Comparison of ENCODE assay signal across 3 cellular contexts in the genomic region with DNA sequence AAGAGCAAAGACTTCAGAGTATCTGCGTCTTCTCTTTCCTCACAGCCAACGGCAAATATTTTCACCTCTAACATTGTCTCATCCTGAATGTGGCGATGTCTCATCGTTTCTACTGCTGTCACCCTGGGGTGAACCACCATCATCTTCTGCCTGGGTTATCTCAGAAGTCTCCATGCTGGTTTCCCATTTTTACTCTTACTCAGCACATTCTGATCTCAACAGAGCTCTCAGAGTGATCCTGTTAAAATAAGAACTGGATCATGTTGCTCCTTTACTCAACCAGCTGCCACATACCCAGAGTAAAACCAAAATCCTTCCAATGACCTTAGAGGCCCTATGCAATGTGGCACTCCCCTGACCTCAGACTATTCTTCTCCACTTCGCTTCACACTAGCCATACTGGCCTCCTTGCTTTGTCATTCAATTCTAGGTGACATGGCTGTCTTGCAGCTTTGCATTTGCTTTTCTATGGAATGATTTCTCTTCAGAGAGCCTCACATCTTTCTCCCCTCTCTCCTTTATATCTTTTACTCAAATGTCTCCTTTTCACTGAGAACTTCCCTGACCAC.
A peak's percentile ranks its signal among the peaks of the same experiment; 100 is the strongest.
TF ChIP-seq lines count a peak whose summit lies in the region.

No MANE protein-coding gene starts in this region.

TF ChIP-seq in IMR-90, 13 proteins besides CTCF, POLR2A, EP300 and RAD21:
- no peak for TF ChIP-seq MAZ (IDR thresholded peaks at IDR 0.05; ENCODE audit: borderline replicate concordance, low read depth, low read length)
- TF ChIP-seq MAFK (IDR thresholded peaks at IDR 0.05; ENCODE audit: low read depth, low read length): peak; percentile 41
- no peak for TF ChIP-seq BHLHE40 (IDR thresholded peaks at IDR 0.05; ENCODE audit: low read depth, low read length)
TF ChIP-seq in IMR-90: peak in this region for 1.

TF ChIP-seq in WTC11, 78 proteins besides CTCF, POLR2A, EP300 and RAD21:
- TF ChIP-seq CBFB (CRISPR knock-in tag; IDR thresholded peaks at IDR 0.05; ENCODE audit: low read depth): no peak
- no peak for TF ChIP-seq NR2C2 (CRISPR knock-in tag; IDR thresholded peaks at IDR 0.05)
- no peak for TF ChIP-seq ZNF138 (CRISPR knock-in tag; conservative IDR thresholded peaks at IDR 0.05)
- TF ChIP-seq, protein P1, sequence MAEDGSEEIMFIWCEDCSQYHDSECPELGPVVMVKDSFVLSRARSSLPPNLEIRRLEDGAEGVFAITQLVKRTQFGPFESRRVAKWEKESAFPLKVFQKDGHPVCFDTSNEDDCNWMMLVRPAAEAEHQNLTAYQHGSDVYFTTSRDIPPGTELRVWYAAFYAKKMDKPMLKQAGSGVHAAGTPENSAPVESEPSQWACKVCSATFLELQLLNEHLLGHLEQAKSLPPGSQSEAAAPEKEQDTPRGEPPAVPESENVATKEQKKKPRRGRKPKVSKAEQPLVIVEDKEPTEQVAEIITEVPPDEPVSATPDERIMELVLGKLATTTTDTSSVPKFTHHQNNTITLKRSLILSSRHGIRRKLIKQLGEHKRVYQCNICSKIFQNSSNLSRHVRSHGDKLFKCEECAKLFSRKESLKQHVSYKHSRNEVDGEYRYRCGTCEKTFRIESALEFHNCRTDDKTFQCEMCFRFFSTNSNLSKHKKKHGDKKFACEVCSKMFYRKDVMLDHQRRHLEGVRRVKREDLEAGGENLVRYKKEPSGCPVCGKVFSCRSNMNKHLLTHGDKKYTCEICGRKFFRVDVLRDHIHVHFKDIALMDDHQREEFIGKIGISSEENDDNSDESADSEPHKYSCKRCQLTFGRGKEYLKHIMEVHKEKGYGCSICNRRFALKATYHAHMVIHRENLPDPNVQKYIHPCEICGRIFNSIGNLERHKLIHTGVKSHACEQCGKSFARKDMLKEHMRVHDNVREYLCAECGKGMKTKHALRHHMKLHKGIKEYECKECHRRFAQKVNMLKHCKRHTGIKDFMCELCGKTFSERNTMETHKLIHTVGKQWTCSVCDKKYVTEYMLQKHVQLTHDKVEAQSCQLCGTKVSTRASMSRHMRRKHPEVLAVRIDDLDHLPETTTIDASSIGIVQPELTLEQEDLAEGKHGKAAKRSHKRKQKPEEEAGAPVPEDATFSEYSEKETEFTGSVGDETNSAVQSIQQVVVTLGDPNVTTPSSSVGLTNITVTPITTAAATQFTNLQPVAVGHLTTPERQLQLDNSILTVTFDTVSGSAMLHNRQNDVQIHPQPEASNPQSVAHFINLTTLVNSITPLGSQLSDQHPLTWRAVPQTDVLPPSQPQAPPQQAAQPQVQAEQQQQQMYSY (CRISPR knock-in tag; IDR thresholded peaks at IDR 0.05): no peak
- no peak for TF ChIP-seq ZNF263 (CRISPR knock-in tag; IDR thresholded peaks at IDR 0.05; ENCODE audit: low read depth)
- TF ChIP-seq, protein P2, sequence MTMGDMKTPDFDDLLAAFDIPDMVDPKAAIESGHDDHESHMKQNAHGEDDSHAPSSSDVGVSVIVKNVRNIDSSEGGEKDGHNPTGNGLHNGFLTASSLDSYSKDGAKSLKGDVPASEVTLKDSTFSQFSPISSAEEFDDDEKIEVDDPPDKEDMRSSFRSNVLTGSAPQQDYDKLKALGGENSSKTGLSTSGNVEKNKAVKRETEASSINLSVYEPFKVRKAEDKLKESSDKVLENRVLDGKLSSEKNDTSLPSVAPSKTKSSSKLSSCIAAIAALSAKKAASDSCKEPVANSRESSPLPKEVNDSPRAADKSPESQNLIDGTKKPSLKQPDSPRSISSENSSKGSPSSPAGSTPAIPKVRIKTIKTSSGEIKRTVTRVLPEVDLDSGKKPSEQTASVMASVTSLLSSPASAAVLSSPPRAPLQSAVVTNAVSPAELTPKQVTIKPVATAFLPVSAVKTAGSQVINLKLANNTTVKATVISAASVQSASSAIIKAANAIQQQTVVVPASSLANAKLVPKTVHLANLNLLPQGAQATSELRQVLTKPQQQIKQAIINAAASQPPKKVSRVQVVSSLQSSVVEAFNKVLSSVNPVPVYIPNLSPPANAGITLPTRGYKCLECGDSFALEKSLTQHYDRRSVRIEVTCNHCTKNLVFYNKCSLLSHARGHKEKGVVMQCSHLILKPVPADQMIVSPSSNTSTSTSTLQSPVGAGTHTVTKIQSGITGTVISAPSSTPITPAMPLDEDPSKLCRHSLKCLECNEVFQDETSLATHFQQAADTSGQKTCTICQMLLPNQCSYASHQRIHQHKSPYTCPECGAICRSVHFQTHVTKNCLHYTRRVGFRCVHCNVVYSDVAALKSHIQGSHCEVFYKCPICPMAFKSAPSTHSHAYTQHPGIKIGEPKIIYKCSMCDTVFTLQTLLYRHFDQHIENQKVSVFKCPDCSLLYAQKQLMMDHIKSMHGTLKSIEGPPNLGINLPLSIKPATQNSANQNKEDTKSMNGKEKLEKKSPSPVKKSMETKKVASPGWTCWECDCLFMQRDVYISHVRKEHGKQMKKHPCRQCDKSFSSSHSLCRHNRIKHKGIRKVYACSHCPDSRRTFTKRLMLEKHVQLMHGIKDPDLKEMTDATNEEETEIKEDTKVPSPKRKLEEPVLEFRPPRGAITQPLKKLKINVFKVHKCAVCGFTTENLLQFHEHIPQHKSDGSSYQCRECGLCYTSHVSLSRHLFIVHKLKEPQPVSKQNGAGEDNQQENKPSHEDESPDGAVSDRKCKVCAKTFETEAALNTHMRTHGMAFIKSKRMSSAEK (CRISPR knock-in tag; IDR thresholded peaks at IDR 0.05; ENCODE audit: borderline replicate concordance): no peak
- TF ChIP-seq GABPB1 (CRISPR knock-in tag; IDR thresholded peaks at IDR 0.05): no peak

TF ChIP-seq in neural cell, 6 proteins besides CTCF, POLR2A, EP300 and RAD21:
- TF ChIP-seq, protein P3, sequence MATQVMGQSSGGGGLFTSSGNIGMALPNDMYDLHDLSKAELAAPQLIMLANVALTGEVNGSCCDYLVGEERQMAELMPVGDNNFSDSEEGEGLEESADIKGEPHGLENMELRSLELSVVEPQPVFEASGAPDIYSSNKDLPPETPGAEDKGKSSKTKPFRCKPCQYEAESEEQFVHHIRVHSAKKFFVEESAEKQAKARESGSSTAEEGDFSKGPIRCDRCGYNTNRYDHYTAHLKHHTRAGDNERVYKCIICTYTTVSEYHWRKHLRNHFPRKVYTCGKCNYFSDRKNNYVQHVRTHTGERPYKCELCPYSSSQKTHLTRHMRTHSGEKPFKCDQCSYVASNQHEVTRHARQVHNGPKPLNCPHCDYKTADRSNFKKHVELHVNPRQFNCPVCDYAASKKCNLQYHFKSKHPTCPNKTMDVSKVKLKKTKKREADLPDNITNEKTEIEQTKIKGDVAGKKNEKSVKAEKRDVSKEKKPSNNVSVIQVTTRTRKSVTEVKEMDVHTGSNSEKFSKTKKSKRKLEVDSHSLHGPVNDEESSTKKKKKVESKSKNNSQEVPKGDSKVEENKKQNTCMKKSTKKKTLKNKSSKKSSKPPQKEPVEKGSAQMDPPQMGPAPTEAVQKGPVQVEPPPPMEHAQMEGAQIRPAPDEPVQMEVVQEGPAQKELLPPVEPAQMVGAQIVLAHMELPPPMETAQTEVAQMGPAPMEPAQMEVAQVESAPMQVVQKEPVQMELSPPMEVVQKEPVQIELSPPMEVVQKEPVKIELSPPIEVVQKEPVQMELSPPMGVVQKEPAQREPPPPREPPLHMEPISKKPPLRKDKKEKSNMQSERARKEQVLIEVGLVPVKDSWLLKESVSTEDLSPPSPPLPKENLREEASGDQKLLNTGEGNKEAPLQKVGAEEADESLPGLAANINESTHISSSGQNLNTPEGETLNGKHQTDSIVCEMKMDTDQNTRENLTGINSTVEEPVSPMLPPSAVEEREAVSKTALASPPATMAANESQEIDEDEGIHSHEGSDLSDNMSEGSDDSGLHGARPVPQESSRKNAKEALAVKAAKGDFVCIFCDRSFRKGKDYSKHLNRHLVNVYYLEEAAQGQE (IDR thresholded peaks at IDR 0.05; ENCODE audit: borderline replicate concordance): no peak
- TF ChIP-seq TAF1 (IDR thresholded peaks at IDR 0.05; ENCODE audit: low read depth) (no peak), EZH2 (IDR thresholded peaks at IDR 0.05; ENCODE audit: borderline replicate concordance, insufficient read depth, low read length, poor library complexity, severe bottlenecking) (no peak), SMC3 (conservative IDR thresholded peaks at IDR 0.05; ENCODE audit: poor library complexity) (no peak), POLR2AphosphoS5 (IDR thresholded peaks at IDR 0.05) (no peak), MXI1 (conservative IDR thresholded peaks at IDR 0.05; ENCODE audit: poor library complexity, severe bottlenecking) (no peak)
